In the genomic region with DNA sequence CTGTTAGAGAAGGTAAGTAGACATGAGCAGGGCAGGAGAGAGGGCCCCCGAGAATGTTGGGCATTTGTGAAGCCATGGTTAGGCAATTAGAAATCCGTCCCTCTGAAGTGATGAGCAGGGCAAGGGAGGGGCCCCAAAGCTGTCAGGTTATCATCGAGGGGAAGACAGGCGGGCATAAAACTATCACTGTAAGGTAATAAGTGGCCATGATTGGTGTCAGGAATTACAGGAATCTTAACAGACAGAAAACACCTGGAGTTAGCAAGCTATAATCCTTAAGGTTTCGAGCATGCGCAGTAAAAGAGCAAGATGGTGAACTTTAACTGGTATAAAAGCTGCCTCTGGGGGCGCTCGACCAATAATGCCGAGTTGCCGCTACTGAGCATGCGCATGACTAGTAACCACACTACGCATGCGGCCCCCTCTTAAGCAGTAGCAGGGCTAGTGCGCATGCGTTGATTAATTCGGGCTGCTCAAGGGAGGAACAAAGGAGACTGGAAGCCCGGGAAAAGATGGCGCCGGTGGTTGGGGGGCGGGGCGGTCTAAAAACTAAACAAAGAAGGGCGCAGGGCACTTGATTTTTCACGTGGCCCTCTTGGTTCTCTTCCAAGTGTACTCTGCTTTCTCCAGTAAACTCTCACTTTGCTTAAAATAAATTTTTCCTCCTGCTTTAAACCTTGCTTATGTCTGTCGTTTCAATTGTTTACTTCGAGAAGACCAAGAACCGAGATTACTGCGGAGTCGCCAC, we compare ENCODE assay signal across 8 cellular contexts. TPM values are rescaled to one million over a fixed set of nuclear protein-coding genes. Genes with fewer than 3 reads are reported as not detected.
A peak's percentile ranks its signal among the peaks of the same experiment; 100 is the strongest.
DNase-seq lines count a peak whose midpoint lies in the region; ATAC-seq and TF ChIP-seq lines count a peak whose summit lies in the region.

No MANE protein-coding gene starts in this region.

- no peaks in the 10 kb centered on the region for H3K9me3 ChIP-seq in SU-DHL-6 (ENCODE audit: insufficient read depth, low read length)
- H3K9me3 ChIP-seq in cardiac muscle cell (ENCODE audit: low read depth) = no peaks in the 10 kb centered on the region
- no peaks in the 10 kb centered on the region for H3K9me3 ChIP-seq in parathyroid adenoma (ENCODE audit: control insufficient read depth, low read length)
- no peaks in the 10 kb centered on the region for H3K9me3 ChIP-seq in tibial nerve

- TF ChIP-seq POLR2A in GM10847 (IDR thresholded peaks at IDR 0.05; ENCODE audit: extremely low read depth, insufficient read length) (peak; percentile 42), tibial nerve (IDR thresholded peaks at IDR 0.05) (peak in 1 of 2 donors; percentile 68)

- 4 to 10% methylated on average over 28 of the region's 28 CpGs for WGBS in tibial nerve, 2 donors

- H3K9me2 ChIP-seq in SU-DHL-6 (replicated peaks; ENCODE audit: insufficient read depth, low read length) = no peaks in the 10 kb centered on the region

- TF ChIP-seq EP300 in tibial nerve (IDR thresholded peaks at IDR 0.05) = peak; percentile 73 to 82

- H3K79me2 ChIP-seq in SU-DHL-6 (ENCODE audit: insufficient read depth, low read length) (peaks cover 99% of the 10 kb centered on the region), parathyroid adenoma (peaks cover 39% of the 10 kb centered on the region)

- H3K27ac Mint-ChIP-seq in activated naive CD8-positive, alpha-beta T cell treated with anti-CD3 and anti-CD28 coated beads, Interleukin-2, amount 50 U/mL, for 24 hours = peak overlapping the region; percentile 96

- H3K9ac ChIP-seq in SU-DHL-6 (ENCODE audit: low read length) (peak overlapping the region; percentile 44), parathyroid adenoma (no peak overlapping the region)

- H2AFZ ChIP-seq in SU-DHL-6 (ENCODE audit: low read depth, low read length, severe bottlenecking) (no peak overlapping the region), parathyroid adenoma (peak overlapping the region; percentile 71)

- peaks cover 89% of the 10 kb centered on the region for H3K36me3 Mint-ChIP-seq in activated naive CD8-positive, alpha-beta T cell treated with anti-CD3 and anti-CD28 coated beads, Interleukin-2, amount 50 U/mL, for 24 hours (ENCODE audit: low read depth)

- H3K27me3 ChIP-seq in SU-DHL-6 (ENCODE audit: low read length) = no peaks in the 10 kb centered on the region
- no peaks in the 10 kb centered on the region for H3K27me3 ChIP-seq in cardiac muscle cell
- H3K27me3 ChIP-seq in parathyroid adenoma (ENCODE audit: control insufficient read depth, insufficient read depth, low read length) = no peaks in the 10 kb centered on the region
- no peaks in the 10 kb centered on the region for H3K27me3 ChIP-seq in tibial nerve

- DNase-seq in NCI-H128 (lab: John Stamatoyannopoulos, UW; ENCODE audit: unreplicated experiment) (peak; percentile 95), cardiac muscle cell (ENCODE audit: low read depth in 1 of 2, low spot score in 1 of 2) (peak; percentile 99 to 100), tibial nerve (ENCODE audit: low spot score in 2 of 2) (peak; percentile 96 to 99)
- peak; percentile 97 for DNase-seq in activated naive CD8-positive, alpha-beta T cell treated with anti-CD3 and anti-CD28 coated beads, Interleukin-2, amount 50 U/mL, for 24 hours

- H3K4me3 Mint-ChIP-seq in activated naive CD8-positive, alpha-beta T cell treated with anti-CD3 and anti-CD28 coated beads, Interleukin-2, amount 50 U/mL, for 24 hours = peak overlapping the region; percentile 86

- peaks cover 97% of the 10 kb centered on the region for H3K4me1 Mint-ChIP-seq in activated naive CD8-positive, alpha-beta T cell treated with anti-CD3 and anti-CD28 coated beads, Interleukin-2, amount 50 U/mL, for 24 hours

- H3K9me3 Mint-ChIP-seq in activated naive CD8-positive, alpha-beta T cell treated with anti-CD3 and anti-CD28 coated beads, Interleukin-2, amount 50 U/mL, for 24 hours = no peaks in the 10 kb centered on the region

- H3K27ac ChIP-seq in SU-DHL-6 (ENCODE audit: low read depth, low read length) (0 out of 2 replicates have a peak overlapping the region, but pooled peaks have one; percentile 27), cardiac muscle cell (peak overlapping the region; percentile 92), parathyroid adenoma (peak overlapping the region; percentile 83), tibial nerve (peak overlapping the region; percentile 75 to 84 (median 76))

- H3K27me3 Mint-ChIP-seq in activated naive CD8-positive, alpha-beta T cell treated with anti-CD3 and anti-CD28 coated beads, Interleukin-2, amount 50 U/mL, for 24 hours = peaks cover 2% of the 10 kb centered on the region

- peaks cover 17% of the 10 kb centered on the region for H3K4me1 ChIP-seq in cardiac muscle cell (ENCODE audit: low read depth)
- H3K4me1 ChIP-seq in parathyroid adenoma = peaks cover 8% of the 10 kb centered on the region
- H3K4me1 ChIP-seq in tibial nerve = peaks cover 0 to 92% (median 31%) of the 10 kb centered on the region in 4 donors

- ATAC-seq in HG02610 (IDR thresholded peaks at IDR 0.05; ENCODE audit: unreplicated experiment) = peak; percentile 37
- peak; percentile 74 for ATAC-seq in activated naive CD8-positive, alpha-beta T cell treated with anti-CD3 and anti-CD28 coated beads, Interleukin-2, amount 50 U/mL, for 24 hours

- peaks cover 41% of the 10 kb centered on the region for H3F3A ChIP-seq in SU-DHL-6 (ENCODE audit: insufficient read depth)

- peaks cover 65% of the 10 kb centered on the region for H4K20me1 ChIP-seq in SU-DHL-6 (ENCODE audit: low read depth, low read length)

- peak; percentile 76 for TF ChIP-seq CTCF in SU-DHL-6 (IDR thresholded peaks at IDR 0.05; ENCODE audit: insufficient read depth, low read length, poor library complexity, severe bottlenecking)
- peak; percentile 89 for TF ChIP-seq CTCF in cardiac muscle cell (IDR thresholded peaks at IDR 0.05; ENCODE audit: low read depth, low read length)
- TF ChIP-seq CTCF in parathyroid adenoma (IDR thresholded peaks at IDR 0.05) = peak; percentile 91
- TF ChIP-seq CTCF in tibial nerve (IDR thresholded peaks at IDR 0.05) = peak; percentile 82 to 93 (median 86)

- H3K4me3 ChIP-seq in SU-DHL-6 (ENCODE audit: insufficient read depth, low read length, poor library complexity, severe bottlenecking) (peak overlapping the region; percentile 45), cardiac muscle cell (peak overlapping the region; percentile 20), parathyroid adenoma (ENCODE audit: low read depth, low read length) (peak overlapping the region; percentile 78), tibial nerve (peak overlapping the region; percentile 20 to 44 (median 36))

- H3K36me3 ChIP-seq in SU-DHL-6 (ENCODE audit: low read length) = peaks cover 82% of the 10 kb centered on the region
- peaks cover 55% of the 10 kb centered on the region for H3K36me3 ChIP-seq in cardiac muscle cell
- H3K36me3 ChIP-seq in parathyroid adenoma (ENCODE audit: control insufficient read depth, insufficient read depth, low read length) = no peaks in the 10 kb centered on the region
- H3K36me3 ChIP-seq in tibial nerve = peaks cover 0 to 61% (median 0%) of the 10 kb centered on the region in 3 donors

- H3K4me2 ChIP-seq in SU-DHL-6 (ENCODE audit: low read depth, low read length, poor library complexity, severe bottlenecking) (peak overlapping the region; percentile 58), parathyroid adenoma (ENCODE audit: low read length) (peak overlapping the region; percentile 89)

RNA-seq across cellular contexts. Expression of gene XRCC5, which starts 5.5 kb away (rescaled TPM):
- total RNA-seq in cardiac muscle cell = 150 and 174 TPM in 2 replicates
- polyA plus RNA-seq in cardiac muscle cell = 233 and 241 TPM in 2 replicates
- total RNA-seq in tibial nerve = 100 to 1,000 TPM; 134 to 164 (median 147) TPM

RNA-seq across cellular contexts. Expression of gene TMEM169, which starts 32.9 kb away (rescaled TPM):
- total RNA-seq in cardiac muscle cell (1.2 and 1.8 TPM in 2 replicates), tibial nerve (1 to 10 TPM in 2 of 4 donors, under 1 TPM in 2; 0.59 to 2.8 (median 1.7) TPM)
- polyA plus RNA-seq in cardiac muscle cell = 0.65 and 1.9 TPM in 2 replicates

RNA-seq across cellular contexts. Expression of gene PECR, which starts 33.0 kb away (rescaled TPM):
- total RNA-seq in cardiac muscle cell (6.4 and 12.8 TPM in 2 replicates), tibial nerve (10 to 100 TPM; 12.7 to 18.8 (median 16.0) TPM)
- 9.9 and 11.4 TPM in 2 replicates for polyA plus RNA-seq in cardiac muscle cell

Comparison
In these comparisons a context has a peak if more than half of its experiments do, and no peak if none do; other contexts are left out.
1. Peak in every context shown above with its lines: DNase-seq, ATAC-seq, H3K4me3 ChIP-seq and H3K27ac ChIP-seq.
2. H3K27ac ChIP-seq: peak in every context shown above with its lines; median percentile 92 in cardiac muscle cell; 83 in parathyroid adenoma; 76 in tibial nerve; 27 in SU-DHL-6.
3. H3K4me3 ChIP-seq: peak in every context shown above with its lines; median percentile 78 in parathyroid adenoma; 45 in SU-DHL-6; 36 in tibial nerve; 20 in cardiac muscle cell.